2 cellular contexts compared by ENCODE assay signal in the genomic region with DNA sequence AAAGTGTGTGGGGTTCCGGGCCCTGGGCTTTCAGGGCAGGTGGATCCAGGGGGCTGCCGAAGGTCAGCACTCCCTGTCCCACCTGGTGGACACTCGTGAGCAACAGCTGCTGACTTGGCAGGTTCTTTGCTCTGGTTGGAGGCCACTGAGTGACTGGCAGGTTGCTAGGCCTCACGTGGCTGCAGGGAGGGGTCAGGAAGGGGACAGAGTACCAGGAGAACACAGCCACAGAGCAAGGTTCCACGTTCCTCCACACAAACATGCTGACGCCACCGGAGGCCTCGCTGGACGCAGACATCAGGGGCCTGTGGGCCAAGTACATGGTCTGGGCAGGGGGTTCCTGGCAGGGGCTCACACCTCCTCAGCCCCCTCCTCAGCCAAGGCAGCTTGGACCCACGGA.
A peak's percentile ranks its signal among the peaks of the same experiment; 100 is the strongest.
TF ChIP-seq lines count a peak whose summit lies in the region.

No MANE protein-coding gene starts in this region.

TF ChIP-seq in H1, 55 proteins besides CTCF, POLR2A, EP300 and RAD21:
- 0 out of 2 replicates have a peak, but pooled peaks have one; percentile 21 for TF ChIP-seq MAFK (IDR thresholded peaks at IDR 0.05; ENCODE audit: low read depth, low read length)
TF ChIP-seq in H1: peak in this region for 1; not testable (repeated sequence) for 54.

TF ChIP-seq in HepG2, 621 proteins besides CTCF, POLR2A, EP300 and RAD21:
- TF ChIP-seq RARA (CRISPR knock-in tag; IDR thresholded peaks at IDR 0.05) (peak; percentile 22; the same call in 1 of the 2 replicates), HNF4A (CRISPR knock-in tag; IDR thresholded peaks at IDR 0.05) (peak; percentile 10; the same call in 1 of the 2 replicates), NFYB (CRISPR knock-in tag; IDR thresholded peaks at IDR 0.05) (peak; percentile 46; the same call in 1 of the 2 replicates), RFX5 (IDR thresholded peaks at IDR 0.05; ENCODE audit: low read depth, low read length) (0 out of 2 replicates have a peak, but pooled peaks have one; percentile 38), ZNF687 (CRISPR knock-in tag; IDR thresholded peaks at IDR 0.05) (peak; percentile 48; the same call in 1 of the 2 replicates), ZNF574 (CRISPR knock-in tag; IDR thresholded peaks at IDR 0.05) (0 out of 2 replicates have a peak, but pooled peaks have one; percentile 15), ZFY (CRISPR knock-in tag; IDR thresholded peaks at IDR 0.05) (peak; percentile 17; the same call in 1 of the 2 replicates), NFYC (CRISPR knock-in tag; IDR thresholded peaks at IDR 0.05) (peak; percentile 46), MYC (CRISPR knock-in tag; IDR thresholded peaks at IDR 0.05; ENCODE audit: borderline replicate concordance) (peak; percentile 25; the same call in 1 of the 2 replicates), MAFK (conservative IDR thresholded peaks at IDR 0.05 in 1 of 2, IDR thresholded peaks at IDR 0.05 in 1 of 2; ENCODE audit: low read length in 2 of 2) (peak; percentile 59 to 72)
- TF ChIP-seq, protein P1, sequence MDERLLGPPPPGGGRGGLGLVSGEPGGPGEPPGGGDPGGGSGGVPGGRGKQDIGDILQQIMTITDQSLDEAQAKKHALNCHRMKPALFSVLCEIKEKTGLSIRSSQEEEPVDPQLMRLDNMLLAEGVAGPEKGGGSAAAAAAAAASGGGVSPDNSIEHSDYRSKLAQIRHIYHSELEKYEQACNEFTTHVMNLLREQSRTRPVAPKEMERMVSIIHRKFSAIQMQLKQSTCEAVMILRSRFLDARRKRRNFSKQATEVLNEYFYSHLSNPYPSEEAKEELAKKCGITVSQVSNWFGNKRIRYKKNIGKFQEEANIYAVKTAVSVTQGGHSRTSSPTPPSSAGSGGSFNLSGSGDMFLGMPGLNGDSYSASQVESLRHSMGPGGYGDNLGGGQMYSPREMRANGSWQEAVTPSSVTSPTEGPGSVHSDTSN (CRISPR knock-in tag; IDR thresholded peaks at IDR 0.05) = peak; percentile 61
